41 cellular contexts compared by ENCODE assay signal in genomic region chr2:102396012-102396411, GRCh38. TPM values are rescaled to one million over a fixed set of nuclear protein-coding genes. Genes with fewer than 3 reads are reported as not detected.
"Had no signal": no experiment of that assay in that cellular context is flagged by ENCODE, and none has a peak within 500 bp of the region (broad histone marks: within the 10 kb centered on the region; RNA-seq: fewer than 3 reads in every experiment).

No MANE protein-coding gene starts in this region.

- H3K27ac Mint-ChIP-seq: activated naive CD4-positive, alpha-beta T cell treated with anti-CD3 and anti-CD28 coated beads for 36 hours; activated naive CD4-positive, alpha-beta T cell treated with anti-CD3 and anti-CD28 coated beads, Interleukin-2, amount 10 ng/mL, durations not matched to agents 7 days and 5 days; activated naive CD4-positive, alpha-beta T cell treated with anti-CD3 and anti-CD28 coated beads, Interleukin-2, amount 50 U/mL, for 24 hours; activated naive CD4-positive, alpha-beta T cell treated with anti-CD3 and anti-CD28 coated beads, Interleukin-2, amount 50 U/mL, for 72 hours; activated naive CD8-positive, alpha-beta T cell; activated naive CD8-positive, alpha-beta T cell treated with anti-CD3 and anti-CD28 coated beads for 36 hours; activated naive CD8-positive, alpha-beta T cell treated with anti-CD3 and anti-CD28 coated beads, Interleukin-2, amount 10 ng/mL, durations not matched to agents 7 days and 5 days; activated naive CD8-positive, alpha-beta T cell treated with anti-CD3 and anti-CD28 coated beads, Interleukin-2, amount 50 U/mL, for 24 hours; activated T-cell treated with anti-CD3 and anti-CD28 coated beads, Interleukin-2, amount 50 U/mL, for 24 hours; activated T-cell treated with anti-CD3 and anti-CD28 coated beads, Interleukin-2, amount 50 U/mL, for 72 hours; activated T-helper 1 cell treated with anti-CD3 and anti-CD28 coated beads, Interleukin-12 subunit alpha, Interleukin-12 subunit beta, Interleukin-2, Interleukin-4 antibody, amounts not matched to agents 30 ng/mL and 10 ng/mL and 1 ng/mL, durations not matched to agents 14 hours and 24 hours and 36 hours; activated T-helper 17 cell treated with anti-CD3 and anti-CD28 coated beads, Interleukin-2, amount 50 U/mL, for 72 hours; activated T-helper 2 cell treated with anti-CD3 and anti-CD28 coated beads, Interferon-gamma antibody, Interleukin-2, Interleukin-4, amounts not matched to agents 10 μg/mL and 5 μg/mL and 100 μg/mL, durations not matched to agents 14 hours and 24 hours and 36 hours; brain had no signal

- H3K4me3 ChIP-seq: adrenal gland, ascending aorta, body of pancreas, breast epithelium, cardiac muscle cell had no signal

- H3K4me1 ChIP-seq: adrenal gland, ascending aorta, body of pancreas, breast epithelium had no signal

- H3K27me3 Mint-ChIP-seq: activated naive CD4-positive, alpha-beta T cell treated with anti-CD3 and anti-CD28 coated beads, Interleukin-2, amount 10 ng/mL, durations not matched to agents 7 days and 5 days; activated naive CD4-positive, alpha-beta T cell treated with anti-CD3 and anti-CD28 coated beads, Interleukin-2, amount 50 U/mL, for 24 hours; activated naive CD8-positive, alpha-beta T cell; activated naive CD8-positive, alpha-beta T cell treated with anti-CD3 and anti-CD28 coated beads for 36 hours; activated naive CD8-positive, alpha-beta T cell treated with anti-CD3 and anti-CD28 coated beads, Interleukin-2, amount 10 ng/mL, durations not matched to agents 7 days and 5 days; activated naive CD8-positive, alpha-beta T cell treated with anti-CD3 and anti-CD28 coated beads, Interleukin-2, amount 50 U/mL, for 24 hours; activated T-cell treated with anti-CD3 and anti-CD28 coated beads, Interleukin-2, amount 50 U/mL, for 24 hours; activated T-helper 17 cell treated with anti-CD3 and anti-CD28 coated beads, Interleukin-2, amount 50 U/mL, for 72 hours; central memory CD8-positive, alpha-beta T cell had no signal

- H3K27me3 ChIP-seq: adrenal gland, ascending aorta, body of pancreas, brain microvascular endothelial cell, breast epithelium, cardiac muscle cell had no signal

- H3K9me3 Mint-ChIP-seq: activated naive CD4-positive, alpha-beta T cell treated with anti-CD3 and anti-CD28 coated beads for 36 hours; activated naive CD4-positive, alpha-beta T cell treated with anti-CD3 and anti-CD28 coated beads, Interleukin-2, amount 10 ng/mL, durations not matched to agents 7 days and 5 days; activated naive CD4-positive, alpha-beta T cell treated with anti-CD3 and anti-CD28 coated beads, Interleukin-2, amount 50 U/mL, for 24 hours; activated naive CD4-positive, alpha-beta T cell treated with anti-CD3 and anti-CD28 coated beads, Interleukin-2, amount 50 U/mL, for 72 hours; activated naive CD8-positive, alpha-beta T cell treated with anti-CD3 and anti-CD28 coated beads for 36 hours; activated naive CD8-positive, alpha-beta T cell treated with anti-CD3 and anti-CD28 coated beads, Interleukin-2, amount 50 U/mL, for 24 hours; activated T-cell treated with anti-CD3 and anti-CD28 coated beads, Interleukin-2, amount 50 U/mL, for 24 hours; activated T-cell treated with anti-CD3 and anti-CD28 coated beads, Interleukin-2, amount 50 U/mL, for 4 hours; activated T-cell treated with anti-CD3 and anti-CD28 coated beads, Interleukin-2, amount 50 U/mL, for 72 hours; activated T-helper 1 cell treated with anti-CD3 and anti-CD28 coated beads, Interleukin-12 subunit alpha, Interleukin-12 subunit beta, Interleukin-2, Interleukin-4 antibody, amounts not matched to agents 30 ng/mL and 10 ng/mL and 1 ng/mL, durations not matched to agents 14 hours and 24 hours and 36 hours; activated T-helper 17 cell treated with anti-CD3 and anti-CD28 coated beads, Interleukin-2, amount 50 U/mL, for 72 hours; activated T-helper 2 cell treated with anti-CD3 and anti-CD28 coated beads, Interferon-gamma antibody, Interleukin-2, Interleukin-4, amounts not matched to agents 10 μg/mL and 5 μg/mL and 100 μg/mL, durations not matched to agents 14 hours and 24 hours and 36 hours; brain; central memory CD8-positive, alpha-beta T cell had no signal

- H3K36me3 ChIP-seq: adrenal gland, ascending aorta, brain microvascular endothelial cell, breast epithelium, cardiac muscle cell had no signal

- H3K4me1 Mint-ChIP-seq: brain had no signal

- H3K27ac ChIP-seq: adrenal gland, ascending aorta, body of pancreas, brain microvascular endothelial cell, breast epithelium had no signal

- FAIRE-seq: astrocyte, bronchial epithelial cell had no signal

- H3K36me3 Mint-ChIP-seq: brain had no signal

- DNase-seq: activated effector memory CD4-positive, alpha-beta T cell treated with anti-CD3 and anti-CD28 coated beads, Interleukin-2, amount 50 U/mL, for 16 hours; activated effector memory CD4-positive, alpha-beta T cell treated with Interleukin-2 at 50 U/mL for 16 hours; activated gamma-delta T cell; activated gamma-delta T cell treated with Interleukin-2 at 50 U/mL for 16 hours; activated naive CD4-positive, alpha-beta T cell; activated naive CD4-positive, alpha-beta T cell treated with anti-CD3 and anti-CD28 coated beads for 36 hours; activated naive CD4-positive, alpha-beta T cell treated with anti-CD3 and anti-CD28 coated beads, Interleukin-2, amount 10 ng/mL, durations not matched to agents 7 days and 5 days; activated naive CD4-positive, alpha-beta T cell treated with anti-CD3 and anti-CD28 coated beads, Interleukin-2, amount 50 U/mL, for 16 hours; activated naive CD4-positive, alpha-beta T cell treated with Interleukin-2 at 50 U/mL for 16 hours; activated naive CD8-positive, alpha-beta T cell treated with anti-CD3 and anti-CD28 coated beads for 36 hours; activated naive CD8-positive, alpha-beta T cell treated with anti-CD3 and anti-CD28 coated beads, Interleukin-2, amount 10 ng/mL, durations not matched to agents 7 days and 5 days; activated naive CD8-positive, alpha-beta T cell treated with anti-CD3 and anti-CD28 coated beads, Interleukin-2, amount 50 U/mL, for 24 hours; activated T-cell treated with anti-CD3 and anti-CD28 coated beads, Interleukin-2, amount 50 U/mL, for 1 hour; activated T-cell treated with anti-CD3 and anti-CD28 coated beads, Interleukin-2, amount 50 U/mL, for 24 hours; activated T-cell treated with anti-CD3 and anti-CD28 coated beads, Interleukin-2, amount 50 U/mL, for 4 hours; activated T-cell treated with anti-CD3 and anti-CD28 coated beads, Interleukin-2, amount 50 U/mL, for 48 hours; activated T-cell treated with anti-CD3 and anti-CD28 coated beads, Interleukin-2, amount 50 U/mL, for 72 hours; adrenal gland; amniotic stem cell; amygdala; anterior cingulate cortex; aorta; body of pancreas; brain microvascular endothelial cell; central memory CD4-positive, alpha-beta T cell; cerebellar nuclear complex had no signal

- H3K4me3 Mint-ChIP-seq: activated naive CD4-positive, alpha-beta T cell treated with anti-CD3 and anti-CD28 coated beads for 36 hours; activated naive CD4-positive, alpha-beta T cell treated with anti-CD3 and anti-CD28 coated beads, Interleukin-2, amount 10 ng/mL, durations not matched to agents 7 days and 5 days; activated naive CD4-positive, alpha-beta T cell treated with anti-CD3 and anti-CD28 coated beads, Interleukin-2, amount 50 U/mL, for 24 hours; activated naive CD8-positive, alpha-beta T cell; activated naive CD8-positive, alpha-beta T cell treated with anti-CD3 and anti-CD28 coated beads for 36 hours; activated naive CD8-positive, alpha-beta T cell treated with anti-CD3 and anti-CD28 coated beads, Interleukin-2, amount 10 ng/mL, durations not matched to agents 7 days and 5 days; activated naive CD8-positive, alpha-beta T cell treated with anti-CD3 and anti-CD28 coated beads, Interleukin-2, amount 50 U/mL, for 24 hours; activated T-cell treated with anti-CD3 and anti-CD28 coated beads, Interleukin-2, amount 50 U/mL, for 24 hours; activated T-cell treated with anti-CD3 and anti-CD28 coated beads, Interleukin-2, amount 50 U/mL, for 4 hours; activated T-cell treated with anti-CD3 and anti-CD28 coated beads, Interleukin-2, amount 50 U/mL, for 72 hours; activated T-helper 1 cell treated with anti-CD3 and anti-CD28 coated beads, Interleukin-12 subunit alpha, Interleukin-12 subunit beta, Interleukin-2, Interleukin-4 antibody, amounts not matched to agents 30 ng/mL and 10 ng/mL and 1 ng/mL, durations not matched to agents 14 hours and 24 hours and 36 hours; activated T-helper 17 cell treated with anti-CD3 and anti-CD28 coated beads, Interleukin-2, amount 50 U/mL, for 72 hours; brain; central memory CD8-positive, alpha-beta T cell had no signal

- ATAC-seq: activated naive CD4-positive, alpha-beta T cell treated with anti-CD3 and anti-CD28 coated beads, Interleukin-2, amount 50 U/mL, for 72 hours; activated naive CD8-positive, alpha-beta T cell treated with anti-CD3 and anti-CD28 coated beads, Interleukin-2, amount 50 U/mL, for 24 hours; activated T-cell treated with anti-CD3 and anti-CD28 coated beads, Interleukin-2, amount 50 U/mL, for 4 hours; activated T-cell treated with anti-CD3 and anti-CD28 coated beads, Interleukin-2, amount 50 U/mL, for 72 hours; activated T-helper 17 cell treated with anti-CD3 and anti-CD28 coated beads, Interleukin-2, amount 50 U/mL, for 72 hours; body of pancreas had no signal

- H3K9me3 ChIP-seq: adrenal gland, ascending aorta, body of pancreas, breast epithelium had no signal

RNA-seq across cellular contexts. Expression of gene IL18RAP, which starts 26.9 kb away (rescaled TPM):
- total RNA-seq: astrocyte, bronchial epithelial cell, cerebellum, chondrocyte had no signal
- polyA plus RNA-seq: cardiac muscle cell had no signal
